10 cellular contexts compared by ENCODE assay signal in genomic region chr3:100289339-100289738, GRCh38. TPM values are rescaled to one million over a fixed set of nuclear protein-coding genes. Genes with fewer than 3 reads are reported as not detected.
DNase-seq lines count a peak whose midpoint lies in the region; ATAC-seq, FAIRE-seq and TF ChIP-seq lines count a peak whose summit lies in the region.
"Had no signal": no experiment of that assay in that cellular context is flagged by ENCODE, and none has a peak within 500 bp of the region (broad histone marks: within the 10 kb centered on the region; RNA-seq: fewer than 3 reads in every experiment).

No MANE protein-coding gene starts in this region.

- no peaks in the 10 kb centered on the region for H3K27me3 ChIP-seq in neutrophil

- ATAC-seq in GM21381 (IDR thresholded peaks at IDR 0.05; ENCODE audit: unreplicated experiment): no peak
- ATAC-seq: activated CD4-positive, CD25-positive, alpha-beta regulatory T cell treated with anti-CD3 and anti-CD28 coated beads, Interleukin-2, amount 50 U/mL, for 24 hours; left lobe of liver; natural killer cell had no signal

- peak overlapping the region; percentile 60 for H3K27ac Mint-ChIP-seq in activated naive CD8-positive, alpha-beta T cell treated with anti-CD3 and anti-CD28 coated beads for 36 hours

- no peaks in the 10 kb centered on the region for H3K27me3 Mint-ChIP-seq in activated naive CD8-positive, alpha-beta T cell treated with anti-CD3 and anti-CD28 coated beads for 36 hours

- H3K36me3 ChIP-seq in neutrophil: peaks cover 74% of the 10 kb centered on the region

- H3K4me1 Mint-ChIP-seq in activated naive CD8-positive, alpha-beta T cell treated with anti-CD3 and anti-CD28 coated beads for 36 hours: peaks cover 4% of the 10 kb centered on the region
- H3K4me1 Mint-ChIP-seq: natural killer cell had no signal

- H3K9me3 Mint-ChIP-seq in activated naive CD8-positive, alpha-beta T cell treated with anti-CD3 and anti-CD28 coated beads for 36 hours: no peaks in the 10 kb centered on the region
- H3K9me3 Mint-ChIP-seq: natural killer cell had no signal

- H3K36me3 Mint-ChIP-seq in activated naive CD8-positive, alpha-beta T cell treated with anti-CD3 and anti-CD28 coated beads for 36 hours: peaks cover 3% of the 10 kb centered on the region
- H3K36me3 Mint-ChIP-seq: natural killer cell had no signal

- no peaks in the 10 kb centered on the region for H3K4me1 ChIP-seq in neutrophil (ENCODE audit: control insufficient read depth in 1 of 2, insufficient read depth in 1 of 2, low read depth in 1 of 2, low read length in 1 of 2)

- DNase-seq in GM19239 (ENCODE audit: insufficient read length, low spot score) (no peak), NCI-H226 (peak; percentile 27), NCI-H2196 (lab: John Stamatoyannopoulos, UW; ENCODE audit: unreplicated experiment) (no peak)
- no peak for DNase-seq in activated naive CD8-positive, alpha-beta T cell treated with anti-CD3 and anti-CD28 coated beads for 36 hours
- DNase-seq in stimulated activated CD4-positive, alpha-beta T cell treated with anti-CD3 and anti-CD28 coated beads, Interleukin-2, amount 100 ng/mL, for 24 hours: no peak
- DNase-seq: natural killer cell had no signal

- no peak overlapping the region for H3K4me3 Mint-ChIP-seq in activated naive CD8-positive, alpha-beta T cell treated with anti-CD3 and anti-CD28 coated beads for 36 hours
- H3K4me3 Mint-ChIP-seq: natural killer cell had no signal

- peak; percentile 21 for FAIRE-seq in GM19239 (lab: Jason Lieb, UNC)

- H3K27ac ChIP-seq in neutrophil: peak overlapping the region; percentile 16

- no peak overlapping the region for H3K4me3 ChIP-seq in neutrophil (ENCODE audit: low read depth in 1 of 2, low read length in 1 of 2)

- no peaks in the 10 kb centered on the region for H3K9me3 ChIP-seq in neutrophil

- TF ChIP-seq CTCF in neutrophil (IDR thresholded peaks at IDR 0.05): no peak

RNA-seq across cellular contexts. Expression of gene TBC1D23, which starts 28.5 kb away (rescaled TPM):
- total RNA-seq in activated naive CD8-positive, alpha-beta T cell treated with anti-CD3 and anti-CD28 coated beads for 36 hours: 10 to 100 TPM; 18.3 to 21.2 TPM

RNA-seq across cellular contexts. Expression of gene NIT2, which starts 45.2 kb away (rescaled TPM):
- 10 to 100 TPM; 75.7 to 81.6 TPM for total RNA-seq in activated naive CD8-positive, alpha-beta T cell treated with anti-CD3 and anti-CD28 coated beads for 36 hours
